In genomic region chr14:38481939-38482678, GRCh38 we compare ENCODE assay signal across 14 cellular contexts.
DNase-seq lines count a peak whose midpoint lies in the region; TF ChIP-seq lines count a peak whose summit lies in the region.
"Had no signal": no experiment of that assay in that cellular context is flagged by ENCODE, and none has a peak within 500 bp of the region (broad histone marks: within the 10 kb centered on the region; RNA-seq: fewer than 3 reads in every experiment).

No MANE protein-coding gene starts in this region.

- H2AFZ ChIP-seq in hepatocyte (no peak overlapping the region), MM.1S (ENCODE audit: low read length) (no peak overlapping the region), SK-N-SH (ENCODE audit: low read depth) (no peak overlapping the region)

- no peaks in the 10 kb centered on the region for H3K9me2 ChIP-seq in hepatocyte (replicated peaks; ENCODE audit: insufficient read depth)
- H3K9me2 ChIP-seq in MM.1S (replicated peaks; ENCODE audit: insufficient read depth, low read length), result no peaks in the 10 kb centered on the region
- H3K9me2 ChIP-seq in SK-N-SH, result no peaks in the 10 kb centered on the region

- no peaks in the 10 kb centered on the region for H3K9me3 ChIP-seq in hepatocyte (ENCODE audit: low read depth)
- H3K9me3 ChIP-seq in MM.1S (replicated peaks; ENCODE audit: insufficient read depth, low read length), result no peaks in the 10 kb centered on the region
- no peaks in the 10 kb centered on the region for H3K9me3 ChIP-seq in SK-N-SH
- H3K9me3 ChIP-seq: pancreas had no signal

- H3K27ac ChIP-seq in hepatocyte (no peak overlapping the region), MM.1S (ENCODE audit: low read length) (no peak overlapping the region), SK-N-SH (ENCODE audit: low read depth in 2 of 2, low read length in 1 of 2) (no peak overlapping the region), substantia nigra (ENCODE audit: low read depth, low read length, poor library complexity, severe bottlenecking) (no peak overlapping the region)
- H3K27ac ChIP-seq: C4-2B, pancreas, RWPE1, WERI-Rb-1 had no signal

- CTCF ChIA-PET in SK-N-SH (lab: Yijun Ruan, JAX), result no interaction called here

- H3K27me3 ChIP-seq in hepatocyte (no peaks in the 10 kb centered on the region), MM.1S (replicated peaks; ENCODE audit: insufficient read depth, low read length) (no peaks in the 10 kb centered on the region), SK-N-SH (ENCODE audit: insufficient read depth) (no peaks in the 10 kb centered on the region)
- H3K27me3 ChIP-seq: pancreas had no signal

- TF ChIP-seq EP300 in SK-N-SH (IDR thresholded peaks at IDR 0.05; ENCODE audit: borderline replicate concordance in 1 of 2, low read depth in 1 of 2, low read length in 1 of 2), result no peak

- H3K4me3 ChIP-seq in AG10803 (ENCODE audit: low read length) (no peak overlapping the region), hepatocyte (no peak overlapping the region), MM.1S (ENCODE audit: low read length) (no peak overlapping the region), SK-N-SH (ENCODE audit: low read depth in 2 of 2, low read length in 1 of 2) (no peak overlapping the region)
- H3K4me3 ChIP-seq: pancreas had no signal

- no peaks in the 10 kb centered on the region for H3K79me2 ChIP-seq in hepatocyte
- H3K79me2 ChIP-seq in MM.1S (ENCODE audit: low read length), result no peaks in the 10 kb centered on the region
- H3K79me2 ChIP-seq in SK-N-SH (ENCODE audit: insufficient read depth), result no peaks in the 10 kb centered on the region

- H3K4me1 ChIP-seq in hepatocyte (ENCODE audit: insufficient read depth) (no peaks in the 10 kb centered on the region), MM.1S (ENCODE audit: low read length) (no peaks in the 10 kb centered on the region), SK-N-SH (ENCODE audit: control insufficient read depth in 1 of 2, insufficient read depth in 2 of 2, low read depth in 1 of 2, low read length in 1 of 2) (no peaks in the 10 kb centered on the region)
- H3K4me1 ChIP-seq: pancreas had no signal

- H3K36me3 ChIP-seq in hepatocyte (replicated peaks; ENCODE audit: insufficient read depth, low read depth), result no peaks in the 10 kb centered on the region
- H3K36me3 ChIP-seq in MM.1S (replicated peaks; ENCODE audit: insufficient read depth, low read length), result no peaks in the 10 kb centered on the region
- no peaks in the 10 kb centered on the region for H3K36me3 ChIP-seq in SK-N-SH (replicated peaks in 1 of 2; ENCODE audit: control insufficient read depth in 1 of 2, insufficient read depth in 2 of 2, low read length in 1 of 2)
- H3K36me3 ChIP-seq: pancreas, WERI-Rb-1 had no signal

- no peaks in the 10 kb centered on the region for H3F3A ChIP-seq in MM.1S (ENCODE audit: insufficient read depth, low read length)
- no peaks in the 10 kb centered on the region for H3F3A ChIP-seq in SK-N-SH (replicated peaks; ENCODE audit: insufficient read depth)

- TF ChIP-seq RAD21 in SK-N-SH (IDR thresholded peaks at IDR 0.05; ENCODE audit: low read length), result no peak

- no peak for TF ChIP-seq CTCF in AG10803 (conservative IDR thresholded peaks at IDR 0.05; ENCODE audit: low read length)
- no peak for TF ChIP-seq CTCF in hepatocyte (IDR thresholded peaks at IDR 0.05; ENCODE audit: poor library complexity)
- TF ChIP-seq CTCF in MM.1S (IDR thresholded peaks at IDR 0.05; ENCODE audit: low read length), result no peak
- no peak for TF ChIP-seq CTCF in SK-N-SH (IDR thresholded peaks at IDR 0.05)

- POLR2A ChIA-PET in SK-N-SH (lab: Yijun Ruan, JAX), result no interaction called here

- H4K20me1 ChIP-seq in hepatocyte (ENCODE audit: insufficient read depth, poor library complexity, severe bottlenecking) (no peaks in the 10 kb centered on the region), MM.1S (ENCODE audit: insufficient read depth, low read length) (no peaks in the 10 kb centered on the region), SK-N-SH (ENCODE audit: insufficient read depth) (no peaks in the 10 kb centered on the region)

- 83% methylated on average over 2 of the region's 2 CpGs for WGBS in hepatocyte (ENCODE audit: low lambda C conversion rate, missing lambda C conversion rate)
- 0% methylated on average over 1 of the region's 2 CpGs for WGBS in SK-N-SH (ENCODE audit: low lambda C conversion rate)

- H3K9ac ChIP-seq in MM.1S (ENCODE audit: low read length) (no peak overlapping the region), SK-N-SH (no peak overlapping the region)

- DNase-seq in AG10803 (ENCODE audit: low read depth), result peak; percentile 79
- peak; percentile 34 for DNase-seq in HT1080 (ENCODE audit: low read depth)
- peak; percentile 4 for DNase-seq in RKO (ENCODE audit: low spot score)
- peak; percentile 4 for DNase-seq in hepatocyte (ENCODE audit: low spot score)
- no peak for DNase-seq in COLO829 (ENCODE audit: low spot score)
- DNase-seq in MM.1S, result no peak
- no peak for DNase-seq in SK-N-SH
- no peak for DNase-seq in substantia nigra (lab: John Stamatoyannopoulos, UW)
- DNase-seq: central memory CD4-positive, alpha-beta T cell; NCI-H146; pancreas; WERI-Rb-1 had no signal

- H3K4me2 ChIP-seq in hepatocyte, result no peak overlapping the region
- H3K4me2 ChIP-seq in MM.1S (ENCODE audit: low read depth, low read length), result no peak overlapping the region
- no peak overlapping the region for H3K4me2 ChIP-seq in SK-N-SH

TF ChIP-seq in SK-N-SH, 30 proteins besides CTCF, POLR2A, EP300 and RAD21:
- no peak for TF ChIP-seq SIN3A (IDR thresholded peaks at IDR 0.05; ENCODE audit: borderline replicate concordance, low read depth, low read length)
- TF ChIP-seq JUND (IDR thresholded peaks at IDR 0.05), result no peak
- TF ChIP-seq USF1 (IDR thresholded peaks at IDR 0.05; ENCODE audit: borderline replicate concordance, low read depth), result no peak
- no peak for TF ChIP-seq RCOR1 (IDR thresholded peaks at IDR 0.05; ENCODE audit: low read length)
- no peak for TF ChIP-seq NRF1 (IDR thresholded peaks at IDR 0.05; ENCODE audit: low read depth, low read length)
- TF ChIP-seq FOXJ3 (CRISPR knock-in tag; IDR thresholded peaks at IDR 0.05), result no peak
- TF ChIP-seq YY1 (IDR thresholded peaks at IDR 0.05; ENCODE audit: low read depth), result no peak
- TF ChIP-seq TCF12 (IDR thresholded peaks at IDR 0.05), result no peak
- no peak for TF ChIP-seq IRF3 (IDR thresholded peaks at IDR 0.05; ENCODE audit: low read depth, low read length)
- TF ChIP-seq NFIC (IDR thresholded peaks at IDR 0.05; ENCODE audit: borderline replicate concordance), result no peak
- TF ChIP-seq RXRA (IDR thresholded peaks at IDR 0.05; ENCODE audit: borderline replicate concordance, low read depth), result no peak
- no peak for TF ChIP-seq USF2 (IDR thresholded peaks at IDR 0.05; ENCODE audit: borderline replicate concordance, low read depth, low read length)
- no peak for TF ChIP-seq MXI1 (IDR thresholded peaks at IDR 0.05; ENCODE audit: low read depth, low read length)
- TF ChIP-seq TAF1 (IDR thresholded peaks at IDR 0.05; ENCODE audit: borderline replicate concordance, low read depth, low read length), result no peak

Comparison
In these comparisons a context has a peak if more than half of its experiments do, and no peak if none do; other contexts are left out.
1. DNase-seq: peak in AG10803 (single experiment), HT1080 (single experiment), RKO (single experiment) and hepatocyte (single experiment); none in COLO829 (single experiment), MM.1S (single experiment), SK-N-SH (single experiment) and substantia nigra (0 of 49).